ENCODE assay signal across 8 cellular contexts in genomic region chr1:93848352-93848883, GRCh38. TPM values are rescaled to one million over a fixed set of nuclear protein-coding genes. Genes with fewer than 3 reads are reported as not detected.
DNase-seq lines count a peak whose midpoint lies in the region; FAIRE-seq and TF ChIP-seq lines count a peak whose summit lies in the region.

No MANE protein-coding gene starts in this region.

- H3K4me3 ChIP-seq in keratinocyte (ENCODE audit: control insufficient read depth in 2 of 3, extremely low read depth in 1 of 3, insufficient read depth in 2 of 3, low read depth in 1 of 3, low read length in 3 of 3) = peak overlapping the region; percentile 69 to 84 (median 71)

- intact Hi-C loops in activated T-helper 2 cell treated with anti-CD3 and anti-CD28 coated beads, Interferon-gamma antibody, Interleukin-2, Interleukin-4, amounts not matched to agents 10 μg/mL and 5 μg/mL and 100 μg/mL, durations not matched to agents 14 hours and 24 hours and 36 hours (cut with micrococcal nuclease) = loop anchor here (5.0 to 10.0 kb wide), 4 partner anchors 411 to 886 kb away; partner anchors contain the start of gene DIPK1A

- peaks cover 5% of the 10 kb centered on the region for H3K9me3 Mint-ChIP-seq in T-helper 2 cell treated with Interferon-gamma antibody and Interleukin-4, amounts not matched to agents 5 μg/mL and 100 μg/mL, for 36 hours
- H3K9me3 Mint-ChIP-seq in activated T-helper 2 cell treated with anti-CD3 and anti-CD28 coated beads, Interferon-gamma antibody, Interleukin-2, Interleukin-4, amounts not matched to agents 10 μg/mL and 5 μg/mL and 100 μg/mL, durations not matched to agents 14 hours and 24 hours and 36 hours = peaks cover 6% of the 10 kb centered on the region

- no peaks in the 10 kb centered on the region for H4K20me1 ChIP-seq in keratinocyte (ENCODE audit: control insufficient read depth, extremely low read depth, insufficient read depth, low read length)

- peaks cover 2% of the 10 kb centered on the region for H3K9me1 ChIP-seq in keratinocyte (ENCODE audit: control insufficient read depth, extremely low read depth, insufficient read depth, low read length)

- no peaks in the 10 kb centered on the region for H3K9me3 ChIP-seq in keratinocyte (ENCODE audit: control insufficient read depth, low read depth, low read length)

- no peaks in the 10 kb centered on the region for H3K27me3 ChIP-seq in keratinocyte (ENCODE audit: control insufficient read depth, extremely low read depth, insufficient read depth, low read length)

- H3K4me2 ChIP-seq in keratinocyte (ENCODE audit: control insufficient read depth, extremely low read depth, insufficient read depth, low read depth, low read length) = peak overlapping the region; percentile 89

- H3K27me3 Mint-ChIP-seq in T-helper 2 cell treated with Interferon-gamma antibody and Interleukin-4, amounts not matched to agents 5 μg/mL and 100 μg/mL, for 36 hours (ENCODE audit: low read depth) = peaks cover 10% of the 10 kb centered on the region
- H3K27me3 Mint-ChIP-seq in activated T-helper 2 cell treated with anti-CD3 and anti-CD28 coated beads, Interferon-gamma antibody, Interleukin-2, Interleukin-4, amounts not matched to agents 10 μg/mL and 5 μg/mL and 100 μg/mL, durations not matched to agents 14 hours and 24 hours and 36 hours (ENCODE audit: low read depth) = peaks cover 6% of the 10 kb centered on the region

- peaks cover 17% of the 10 kb centered on the region for H3K4me1 ChIP-seq in keratinocyte (ENCODE audit: control insufficient read depth, extremely low read depth, insufficient read depth, low read length)

- H3K27ac ChIP-seq in keratinocyte (ENCODE audit: control insufficient read depth, insufficient read depth, low read length) (peak overlapping the region; percentile 91), temporal lobe (ENCODE audit: low read depth, low read length) (peak overlapping the region; percentile 90)

- peak overlapping the region; percentile 94 for H3K27ac Mint-ChIP-seq in T-helper 2 cell treated with Interferon-gamma antibody and Interleukin-4, amounts not matched to agents 5 μg/mL and 100 μg/mL, for 36 hours
- H3K27ac Mint-ChIP-seq in activated T-helper 2 cell treated with anti-CD3 and anti-CD28 coated beads, Interferon-gamma antibody, Interleukin-2, Interleukin-4, amounts not matched to agents 10 μg/mL and 5 μg/mL and 100 μg/mL, durations not matched to agents 14 hours and 24 hours and 36 hours = peak overlapping the region; percentile 82

- DNase-seq in T-helper 2 cell treated with Interferon-gamma antibody and Interleukin-4, amounts not matched to agents 5 μg/mL and 100 μg/mL, for 36 hours (ENCODE audit: low spot score) = no peak
- DNase-seq in T-helper 2 cell (no peak), keratinocyte (ENCODE audit: low read depth, low spot score) (no peak), RCC 7860 (ENCODE audit: low spot score) (no peak), NCI-H526 (lab: John Stamatoyannopoulos, UW) (no peak), DMS 273 (lab: John Stamatoyannopoulos, UW; ENCODE audit: unreplicated experiment) (no peak)
- DNase-seq in activated T-helper 2 cell treated with anti-CD3 and anti-CD28 coated beads, Interferon-gamma antibody, Interleukin-2, Interleukin-4, amounts not matched to agents 10 μg/mL and 5 μg/mL and 100 μg/mL, durations not matched to agents 14 hours and 24 hours and 36 hours (ENCODE audit: low spot score) = no peak

- H2AFZ ChIP-seq in keratinocyte (ENCODE audit: control insufficient read depth, low read length) = peak overlapping the region; percentile 97

- peak overlapping the region; percentile 81 for H3K9ac ChIP-seq in keratinocyte (ENCODE audit: control insufficient read depth, extremely low read depth, insufficient read depth, low read length)

- H3K4me3 Mint-ChIP-seq in T-helper 2 cell treated with Interferon-gamma antibody and Interleukin-4, amounts not matched to agents 5 μg/mL and 100 μg/mL, for 36 hours = peak overlapping the region; percentile 95
- peak overlapping the region; percentile 93 for H3K4me3 Mint-ChIP-seq in activated T-helper 2 cell treated with anti-CD3 and anti-CD28 coated beads, Interferon-gamma antibody, Interleukin-2, Interleukin-4, amounts not matched to agents 10 μg/mL and 5 μg/mL and 100 μg/mL, durations not matched to agents 14 hours and 24 hours and 36 hours (ENCODE audit: low read depth)

- no peaks in the 10 kb centered on the region for H3K36me3 ChIP-seq in keratinocyte (ENCODE audit: control insufficient read depth in 2 of 2, extremely low read depth in 1 of 2, insufficient read depth in 2 of 2, low read length in 2 of 2)

- H3K36me3 Mint-ChIP-seq in T-helper 2 cell treated with Interferon-gamma antibody and Interleukin-4, amounts not matched to agents 5 μg/mL and 100 μg/mL, for 36 hours (ENCODE audit: low read depth) = peaks cover 3% of the 10 kb centered on the region
- no peaks in the 10 kb centered on the region for H3K36me3 Mint-ChIP-seq in activated T-helper 2 cell treated with anti-CD3 and anti-CD28 coated beads, Interferon-gamma antibody, Interleukin-2, Interleukin-4, amounts not matched to agents 10 μg/mL and 5 μg/mL and 100 μg/mL, durations not matched to agents 14 hours and 24 hours and 36 hours (ENCODE audit: low read depth)

- TF ChIP-seq CTCF in keratinocyte (optimal IDR thresholded peaks at IDR 0.05 in 1 of 3, IDR thresholded peaks at IDR 0.05 in 1 of 3, conservative IDR thresholded peaks at IDR 0.05 in 1 of 3; ENCODE audit: extremely low read depth in 1 of 3, insufficient read depth in 2 of 3, low read length in 3 of 3) = no peak

- H3K79me2 ChIP-seq in keratinocyte (ENCODE audit: control insufficient read depth, insufficient read depth, low read length) = no peaks in the 10 kb centered on the region

- H3K4me1 Mint-ChIP-seq in T-helper 2 cell treated with Interferon-gamma antibody and Interleukin-4, amounts not matched to agents 5 μg/mL and 100 μg/mL, for 36 hours (ENCODE audit: low read depth) = peaks cover 19% of the 10 kb centered on the region
- H3K4me1 Mint-ChIP-seq in activated T-helper 2 cell treated with anti-CD3 and anti-CD28 coated beads, Interferon-gamma antibody, Interleukin-2, Interleukin-4, amounts not matched to agents 10 μg/mL and 5 μg/mL and 100 μg/mL, durations not matched to agents 14 hours and 24 hours and 36 hours (ENCODE audit: low read depth) = peaks cover 23% of the 10 kb centered on the region

- FAIRE-seq in keratinocyte (lab: Jason Lieb, UNC) (no peak), RCC 7860 (lab: Jason Lieb, UNC) (no peak)

- dilution Hi-C loops in keratinocyte (cut with MboI; ENCODE audit: extremely low pct_ligation_motif_present, low sequenced_read_pairs) = no loop called here

RNA-seq across cellular contexts. Expression of gene DNTTIP2, which starts 30.6 kb away (rescaled TPM):
- 80.7 and 85.5 TPM in 2 replicates for total RNA-seq in activated T-helper 2 cell treated with anti-CD3 and anti-CD28 coated beads, Interferon-gamma antibody, Interleukin-2, Interleukin-4, amounts not matched to agents 10 μg/mL and 5 μg/mL and 100 μg/mL, durations not matched to agents 14 hours and 24 hours and 36 hours
- 28.0 to 46.2 TPM (median 32.7 TPM) in 3 replicates for polyA plus RNA-seq in keratinocyte
- polyA plus RNA-seq in keratinocyte (2011; ENCODE audit: low read depth) = 133 TPM
- 19.4 and 39.1 TPM in 2 replicates for polyA plus RNA-seq in keratinocyte (2011; cell fraction: cytosol; rRNA removed)
- 30.8 and 44.9 TPM in 2 replicates for polyA plus RNA-seq in keratinocyte (2011; cell fraction: nucleus; rRNA removed)
- 56.5 and 60.3 TPM in 2 replicates for polyA plus RNA-seq in keratinocyte (2012; ENCODE audit: low replicate concordance)
- 8.7 to 49.8 TPM (median 26.9 TPM) in 3 replicates for polyA minus RNA-seq in keratinocyte
- 10.4 TPM for polyA minus RNA-seq in keratinocyte (2011; cell fraction: cytosol; rRNA and poly(A)+ RNA removed)
- polyA minus RNA-seq in keratinocyte (2011; cell fraction: nucleus; rRNA and poly(A)+ RNA removed) = 13.2 and 54.1 TPM in 2 replicates
- total RNA-seq in temporal lobe = 34.4 TPM
